Comparison of ENCODE assay signal across 8 cellular contexts in genomic region chr3:188389711-188390346, GRCh38.
A peak's percentile ranks its signal among the peaks of the same experiment; 100 is the strongest.
DNase-seq lines count a peak whose midpoint lies in the region; ATAC-seq and TF ChIP-seq lines count a peak whose summit lies in the region.

No MANE protein-coding gene starts in this region.

- H3K4me1 ChIP-seq in foreskin keratinocyte (peaks cover 34% of the 10 kb centered on the region), HAP-1 (peaks cover 5% of the 10 kb centered on the region; the same call in 1 of the 2 replicates)

- ATAC-seq in GM18867 (IDR thresholded peaks at IDR 0.05; ENCODE audit: unreplicated experiment) (peak; percentile 99), HG02798 (IDR thresholded peaks at IDR 0.05; ENCODE audit: poor library complexity, unreplicated experiment) (peak; percentile 85), foreskin keratinocyte (peak; percentile 86)

- POLR2A ChIA-PET in HEK293T (lab: Yijun Ruan, JAX) = interaction anchor here (0.6 kb wide), 1 partner anchor 8 kb away, joined by 3 read pairs; no protein-coding TSS in a partner anchor

- no peaks in the 10 kb centered on the region for H3K27me3 ChIP-seq in foreskin keratinocyte
- H3K27me3 ChIP-seq in HAP-1 (ENCODE audit: low read depth) = no peaks in the 10 kb centered on the region

- H3K4me3 ChIP-seq in HAP-1 = no peak overlapping the region

- H3K9me3 ChIP-seq in HAP-1 = no peaks in the 10 kb centered on the region

- H3K36me3 ChIP-seq in HAP-1 (replicated peaks) = no peaks in the 10 kb centered on the region

- in situ Hi-C loops in HAP-1 (cut with MboI; ENCODE audit: low sequenced_read_pairs) = no loop called here

- H3K27ac ChIP-seq in foreskin keratinocyte = peak overlapping the region; percentile 66

- TF ChIP-seq CTCF in foreskin keratinocyte (conservative IDR thresholded peaks at IDR 0.05) = no peak

- CTCF ChIA-PET in HEK293T (lab: Yijun Ruan, JAX) = no interaction called here

- DNase-seq in SIG-M5 treated with dmso at 0.1 percent for 504 hours (lab: John Stamatoyannopoulos, UW; ENCODE audit: unreplicated experiment) = peak; percentile 69
- DNase-seq in foreskin keratinocyte = peak; percentile 70 to 87
- peak; percentile 69 for DNase-seq in stimulated activated CD4-positive, alpha-beta T cell treated with anti-CD3 and anti-CD28 coated beads, Interleukin-15, amount 100 ng/mL, for 24 hours
- no peak for DNase-seq in NCI-H2029 (lab: John Stamatoyannopoulos, UW)
- DNase-seq in HEK293T (ENCODE audit: extremely low spot score) = no peak
- no peak for DNase-seq in HAP-1 (ENCODE audit: low spot score in 2 of 2)

TF ChIP-seq in HEK293T, 16 proteins besides CTCF, POLR2A, EP300 and RAD21:
- TF ChIP-seq FOXK2 (IDR thresholded peaks at IDR 0.05) (no peak), SP1 (IDR thresholded peaks at IDR 0.05) (no peak), HDGF (IDR thresholded peaks at IDR 0.05; ENCODE audit: borderline replicate concordance) (no peak), NFRKB (IDR thresholded peaks at IDR 0.05) (no peak), FOXA1 (IDR thresholded peaks at IDR 0.05) (no peak), ELF4 (IDR thresholded peaks at IDR 0.05) (no peak), LEF1 (IDR thresholded peaks at IDR 0.05; ENCODE audit: borderline replicate concordance) (no peak), ARNT (IDR thresholded peaks at IDR 0.05) (no peak), SUZ12 (IDR thresholded peaks at IDR 0.05) (no peak), L3MBTL2 (conservative IDR thresholded peaks at IDR 0.05) (no peak), ZNF384 (IDR thresholded peaks at IDR 0.05) (no peak)

Comparison
In these comparisons a context has a peak if more than half of its experiments do, and no peak if none do; other contexts are left out.
1. DNase-seq: peak in SIG-M5 treated with dmso at 0.1 percent for 504 hours (single experiment), foreskin keratinocyte (2 of 2) and stimulated activated CD4-positive, alpha-beta T cell treated with anti-CD3 and anti-CD28 coated beads, Interleukin-15, amount 100 ng/mL, for 24 hours (single experiment); none in NCI-H2029 (single experiment), HEK293T (single experiment) and HAP-1 (0 of 2).
2. Peak in every context shown above with its lines, with median percentiles within 50 percentile points of each other: ATAC-seq.